In genomic region chr9:90827181-90827866, GRCh38 we compare ENCODE assay signal across 9 cellular contexts. TPM values are rescaled to one million over a fixed set of nuclear protein-coding genes. Genes with fewer than 3 reads are reported as not detected.
DNase-seq lines count a peak whose midpoint lies in the region; ATAC-seq, FAIRE-seq and TF ChIP-seq lines count a peak whose summit lies in the region.
"Had no signal": no experiment of that assay in that cellular context is flagged by ENCODE, and none has a peak within 500 bp of the region (broad histone marks: within the 10 kb centered on the region; RNA-seq: fewer than 3 reads in every experiment).

No MANE protein-coding gene starts in this region.

- FAIRE-seq in HTR-8/SVneo (lab: Jason Lieb, UNC), result no peak

- DNase-seq in NB4 (ENCODE audit: low read depth) (peak; percentile 87), medulla oblongata (ENCODE audit: extremely low spot score) (peak; percentile 20), HTR-8/SVneo (ENCODE audit: insufficient read length, low spot score) (no peak), PC-9 (no peak), NCI-H2196 treated with DMSO at 0.1 percent for 48 hours (lab: John Stamatoyannopoulos, UW; ENCODE audit: unreplicated experiment) (no peak)
- DNase-seq in activated naive CD4-positive, alpha-beta T cell treated with anti-CD3 and anti-CD28 coated beads, Interleukin-2, amount 50 U/mL, for 16 hours, result no peak
- DNase-seq: GM23248 had no signal

- TF ChIP-seq POLR2A in NB4 (IDR thresholded peaks at IDR 0.05; ENCODE audit: extremely low read depth, insufficient read length), result no peak

- ATAC-seq in GM18909 (IDR thresholded peaks at IDR 0.05; ENCODE audit: poor library complexity, unreplicated experiment) (peak; percentile 60), HG02759 (IDR thresholded peaks at IDR 0.05; ENCODE audit: unreplicated experiment) (peak; percentile 67)

- H3K4me1 ChIP-seq in PC-9 (replicated peaks; ENCODE audit: insufficient read depth), result no peaks in the 10 kb centered on the region

- H3K27ac ChIP-seq in PC-9, result no peak overlapping the region
- H3K27ac ChIP-seq: GM23248 had no signal

- no peak overlapping the region for H2AFZ ChIP-seq in PC-9
- H2AFZ ChIP-seq: GM23248 had no signal

- BruUV-seq in PC-9 (replicated peaks; lab: Mats Ljungman, UMichigan), result no TSS peak

- H3K27me3 ChIP-seq in PC-9 (ENCODE audit: insufficient read depth, low read depth), result no peaks in the 10 kb centered on the region

- H3K4me3 ChIP-seq in NB4 (ENCODE audit: low read depth, low read length) (no peak overlapping the region), PC-9 (no peak overlapping the region)
- H3K4me3 ChIP-seq: GM23248 had no signal

- 0 out of 2 replicates have a peak, but pooled peaks cover 3% of the 10 kb centered on the region for H3K36me3 ChIP-seq in PC-9 (ENCODE audit: low read depth)

- H3F3A ChIP-seq in PC-9 (ENCODE audit: insufficient read depth, low read depth), result no peaks in the 10 kb centered on the region

- intact Hi-C loops in PC-9 (cut with micrococcal nuclease; ENCODE audit: unreplicated experiment), result no loop called here

- CTCF ChIA-PET in PC-9 (lab: Charles Lee), result interaction anchor here (1.0 kb wide), 1 partner anchor 38 kb away, joined by 4 read pairs; no protein-coding TSS in a partner anchor

- H3K9me2 ChIP-seq in PC-9 (ENCODE audit: insufficient read depth), result no peaks in the 10 kb centered on the region

- TF ChIP-seq CTCF in NB4 (IDR thresholded peaks at IDR 0.05; ENCODE audit: low read depth, low read length) (no peak), PC-9 (conservative IDR thresholded peaks at IDR 0.05) (no peak)

- no peaks in the 10 kb centered on the region for H4K20me1 ChIP-seq in PC-9 (ENCODE audit: insufficient read depth)

- peaks cover 6% of the 10 kb centered on the region; the same call in 1 of the 2 replicates for H3K9me3 ChIP-seq in PC-9 (ENCODE audit: insufficient read depth, low read depth)

- no peak overlapping the region for H3K4me2 ChIP-seq in PC-9

- H3K79me2 ChIP-seq in PC-9 (ENCODE audit: low read depth), result no peaks in the 10 kb centered on the region

- POLR2A ChIA-PET in PC-9 (lab: Charles Lee; ENCODE audit: unreplicated experiment), result no interaction called here

RNA-seq across cellular contexts. Expression of gene SYK, which starts 25.7 kb away (rescaled TPM):
- total RNA-seq in PC-9 (2021), result 23.3 and 32.1 TPM in 2 replicates
- total RNA-seq: GM23248 had no signal

Comparison
In these comparisons a context has a peak if more than half of its experiments do, and no peak if none do; other contexts are left out.
1. DNase-seq: peak in NB4 (single experiment) and medulla oblongata (single experiment); none in HTR-8/SVneo (single experiment), activated naive CD4-positive, alpha-beta T cell treated with anti-CD3 and anti-CD28 coated beads, Interleukin-2, amount 50 U/mL, for 16 hours (single experiment), PC-9 (0 of 2) and NCI-H2196 treated with DMSO at 0.1 percent for 48 hours (single experiment).